In genomic region chr11:26227311-26227710, GRCh38 we compare ENCODE assay signal across 8 cellular contexts.
DNase-seq lines count a peak whose midpoint lies in the region; ATAC-seq and TF ChIP-seq lines count a peak whose summit lies in the region.

No MANE protein-coding gene starts in this region.

- TF ChIP-seq CTCF in adrenal gland (IDR thresholded peaks at IDR 0.05) (peak in 5 of 6 experiments; percentile 46 to 62 (median 56)), kidney epithelial cell (IDR thresholded peaks at IDR 0.05; ENCODE audit: insufficient read depth, low read length, poor library complexity, severe bottlenecking) (peak; percentile 12), WERI-Rb-1 (IDR thresholded peaks at IDR 0.05; ENCODE audit: low read depth, low read length) (no peak)

- H3K36me3 ChIP-seq in adrenal gland (replicated peaks in 1 of 2) (no peaks in the 10 kb centered on the region), kidney epithelial cell (ENCODE audit: control insufficient read depth, insufficient read depth, low read length) (no peaks in the 10 kb centered on the region), WERI-Rb-1 (no peaks in the 10 kb centered on the region)

- H3K9me3 ChIP-seq in adrenal gland (replicated peaks in 1 of 3), result no peaks in the 10 kb centered on the region
- H3K9me3 ChIP-seq in WERI-Rb-1 (ENCODE audit: severe bottlenecking), result no peaks in the 10 kb centered on the region

- H3K4me3 ChIP-seq in adrenal gland, result no peak overlapping the region
- no peak overlapping the region for H3K4me3 ChIP-seq in kidney epithelial cell (ENCODE audit: low read depth, low read length)
- no peak overlapping the region for H3K4me3 ChIP-seq in WERI-Rb-1 (ENCODE audit: low read depth, low read length)

- WGBS in adrenal gland, 4 donors, result 19 to 27% (median 23%) methylated on average over 3 of the region's 3 CpGs

- ATAC-seq in GM21526 (IDR thresholded peaks at IDR 0.05; ENCODE audit: low FRiP score, unreplicated experiment), result peak; percentile 93

- H3K27ac ChIP-seq in adrenal gland (no peak overlapping the region), WERI-Rb-1 (no peak overlapping the region)

- intact Hi-C loops in adrenal gland (cut with DNase I), result loop anchor here in 1 of 2 donors (5.0 kb wide), 1 partner anchor 245 kb away; no protein-coding TSS in a partner anchor

- H3K27me3 ChIP-seq in adrenal gland (no peaks in the 10 kb centered on the region), kidney epithelial cell (ENCODE audit: control insufficient read depth, insufficient read depth, low read length) (no peaks in the 10 kb centered on the region), WERI-Rb-1 (ENCODE audit: insufficient read depth, low read depth, severe bottlenecking) (no peaks in the 10 kb centered on the region)

- no peaks in the 10 kb centered on the region for H3K4me1 ChIP-seq in adrenal gland (replicated peaks in 1 of 2)

- DNase-seq in EH (ENCODE audit: low read depth) (peak; percentile 75), HuH-7.5 (ENCODE audit: low spot score) (peak; percentile 5), adrenal gland (no peak), kidney epithelial cell (ENCODE audit: low read depth) (no peak), NCI-H1048 (lab: John Stamatoyannopoulos, UW) (no peak), WERI-Rb-1 (no peak)
- no peak for DNase-seq in stimulated activated CD4-positive, alpha-beta T cell treated with anti-CD3 and anti-CD28 coated beads, Interleukin-12 subunit alpha, Interleukin-12 subunit beta, amount 100 ng/mL, for 4 hours

- TF ChIP-seq POLR2A in adrenal gland (IDR thresholded peaks at IDR 0.05), result no peak

Comparison
In these comparisons a context has a peak if more than half of its experiments do, and no peak if none do; other contexts are left out.
1. DNase-seq: peak in EH (single experiment) and HuH-7.5 (single experiment); none in adrenal gland (0 of 7), kidney epithelial cell (single experiment), stimulated activated CD4-positive, alpha-beta T cell treated with anti-CD3 and anti-CD28 coated beads, Interleukin-12 subunit alpha, Interleukin-12 subunit beta, amount 100 ng/mL, for 4 hours (single experiment), NCI-H1048 (single experiment) and WERI-Rb-1 (single experiment).